8 cellular contexts compared by ENCODE assay signal in genomic region chr2:46471-47345, GRCh38. TPM values are rescaled to one million over a fixed set of nuclear protein-coding genes. Genes with fewer than 3 reads are reported as not detected.
DNase-seq lines count a peak whose midpoint lies in the region; ATAC-seq, FAIRE-seq and TF ChIP-seq lines count a peak whose summit lies in the region.

FAM110C (minus strand) TSS chr2:46505; CDS start chr2:46385, 120 bp downstream.

- H3K36me3 ChIP-seq in KOPT-K1 (ENCODE audit: insufficient read depth, low read length) (no peaks in the 10 kb centered on the region), esophagus (ENCODE audit: control insufficient read depth in 2 of 2, insufficient read depth in 2 of 2, low read length in 1 of 2) (peaks cover 0 to 3% of the 10 kb centered on the region in 2 donors), mucosa of rectum (ENCODE audit: control insufficient read depth in 2 of 2, insufficient read depth in 2 of 2, low read length in 2 of 2) (no peaks in the 10 kb centered on the region), stomach (no peaks in the 10 kb centered on the region)

- intact Hi-C loops in stomach (cut with DNase I; ENCODE audit: low total_unique reads), result no loop called here

- TF ChIP-seq CTCF in stomach (IDR thresholded peaks at IDR 0.05), result no peak

- no peak for ATAC-seq in GM18520 (IDR thresholded peaks at IDR 0.05; ENCODE audit: unreplicated experiment)

- TF ChIP-seq POLR2A in stomach (IDR thresholded peaks at IDR 0.05), result no peak

- no peak for TF ChIP-seq EP300 in stomach (IDR thresholded peaks at IDR 0.05)

- no peaks in the 10 kb centered on the region for H3K4me1 ChIP-seq in esophagus (ENCODE audit: control insufficient read depth in 2 of 2, insufficient read depth in 2 of 2, low read length in 1 of 2)
- H3K4me1 ChIP-seq in mucosa of rectum (ENCODE audit: control insufficient read depth in 2 of 2, insufficient read depth in 2 of 2, low read length in 2 of 2), result peaks cover 16 to 33% of the 10 kb centered on the region in 2 donors
- peaks cover 12 to 45% (median 35%) of the 10 kb centered on the region in 4 donors for H3K4me1 ChIP-seq in stomach

- peak within 1 kb of the TSS; percentile 66 to 93 for H3K4me3 ChIP-seq in esophagus (ENCODE audit: low read depth in 1 of 2, low read length in 2 of 2)
- H3K4me3 ChIP-seq in mucosa of rectum (ENCODE audit: low read length in 2 of 2), result peak within 1 kb of the TSS; percentile 75 to 93
- peak within 1 kb of the TSS; percentile 54 to 61 (median 56) for H3K4me3 ChIP-seq in stomach

- H3K27me3 ChIP-seq in esophagus (ENCODE audit: control insufficient read depth in 1 of 2, insufficient read depth in 2 of 2, low read length in 2 of 2), result peaks cover 0 to 2% of the 10 kb centered on the region in 2 donors
- peaks cover 0 to 4% of the 10 kb centered on the region in 2 donors for H3K27me3 ChIP-seq in mucosa of rectum (ENCODE audit: control insufficient read depth in 2 of 2, insufficient read depth in 2 of 2, low read length in 2 of 2)
- peaks cover 0 to 36% (median 21%) of the 10 kb centered on the region in 3 donors for H3K27me3 ChIP-seq in stomach

- 3 to 4% methylated on average over 52 to 75 of the region's 75 CpGs for WGBS in esophagus, 2 donors
- WGBS in stomach, 5 donors, result 1 to 4% (median 2%) methylated on average over 32 to 75 of the region's 75 CpGs

- H3K9ac ChIP-seq in mucosa of rectum (ENCODE audit: low read depth in 1 of 2, low read length in 2 of 2), result peak within 1 kb of the TSS; percentile 68 to 94

- H3K9me3 ChIP-seq in KOPT-K1 (ENCODE audit: insufficient read depth, low read length, poor library complexity, severe bottlenecking) (no peaks in the 10 kb centered on the region), esophagus (ENCODE audit: control insufficient read depth in 2 of 2, insufficient read depth in 1 of 2, low read depth in 1 of 2, low read length in 1 of 2) (peaks cover 0 to 3% of the 10 kb centered on the region in 2 donors), mucosa of rectum (ENCODE audit: control insufficient read depth in 2 of 2, low read length in 2 of 2) (no peaks in the 10 kb centered on the region), stomach (no peaks in the 10 kb centered on the region)

- H3K27ac ChIP-seq in KOPT-K1 (ENCODE audit: low read depth, low read length, poor library complexity, severe bottlenecking) (peak within 1 kb of the TSS; percentile 73), esophagus (ENCODE audit: low read depth in 2 of 2, low read length in 1 of 2) (peak within 1 kb of the TSS; percentile 96 to 98), mucosa of rectum (ENCODE audit: low read depth in 2 of 2, low read length in 2 of 2) (peak within 1 kb of the TSS; percentile 93 to 98), stomach (peak within 1 kb of the TSS; percentile 85 to 94 (median 88))

- FAIRE-seq in GM19239 (lab: Jason Lieb, UNC), result no peak

- DNase-seq in activated CD8-positive, alpha-beta memory T cell treated with anti-CD3 and anti-CD28 coated beads, Interleukin-2, amount 50 U/mL, for 48 hours, result peak; percentile 67
- DNase-seq in stomach, result peak; percentile 88
- no peak for DNase-seq in GM19239 (ENCODE audit: insufficient read length, low spot score)
- DNase-seq in NCI-H1092 treated with DMSO at 0.1 percent for 48 hours (lab: John Stamatoyannopoulos, UW), result no peak

RNA-seq across cellular contexts. Expression of gene FAM110C, which starts in this region (rescaled TPM):
- 10 to 100 TPM; 23.2 to 31.1 TPM for polyA plus RNA-seq in esophagus
- total RNA-seq in stomach, result 10 to 100 TPM in 3 of 5 donors, 1 to 10 TPM in 1, not detected in 1; 8.7 to 16.8 (median 13.1) TPM
- polyA plus RNA-seq in stomach, result 10 to 100 TPM in 1 of 3 donors, 1 to 10 TPM in 2; 3.4 to 15.9 (median 6.9) TPM

Comparison
In these comparisons a context has a peak if more than half of its experiments do, and no peak if none do; other contexts are left out.
1. DNase-seq: peak in activated CD8-positive, alpha-beta memory T cell treated with anti-CD3 and anti-CD28 coated beads, Interleukin-2, amount 50 U/mL, for 48 hours (single experiment) and stomach (single experiment); none in GM19239 (single experiment) and NCI-H1092 treated with DMSO at 0.1 percent for 48 hours (single experiment).
2. Peak in every context shown above with its lines, with median percentiles within 50 percentile points of each other: H3K27ac ChIP-seq and H3K4me3 ChIP-seq.